ENCODE assay signal across 11 cellular contexts in genomic region chr17:57606111-57606875, GRCh38.
DNase-seq lines count a peak whose midpoint lies in the region; ATAC-seq and TF ChIP-seq lines count a peak whose summit lies in the region.
"Had no signal": no experiment of that assay in that cellular context is flagged by ENCODE, and none has a peak within 500 bp of the region (broad histone marks: within the 10 kb centered on the region; RNA-seq: fewer than 3 reads in every experiment).

No MANE protein-coding gene starts in this region.

- TF ChIP-seq CTCF in heart left ventricle (IDR thresholded peaks at IDR 0.05) (no peak), transverse colon (IDR thresholded peaks at IDR 0.05) (no peak)

- H3K4me1 ChIP-seq in heart left ventricle (peaks cover 3 to 52% (median 31%) of the 10 kb centered on the region in 12 donors), transverse colon (peaks cover 21 to 38% (median 32%) of the 10 kb centered on the region in 4 donors)

- peaks cover 67 to 91% (median 77%) of the 10 kb centered on the region in 3 donors for H3K4me1 Mint-ChIP-seq in T-cell

- H3K9me3 ChIP-seq in heart left ventricle (no peaks in the 10 kb centered on the region), transverse colon (no peaks in the 10 kb centered on the region)
- H3K9me3 ChIP-seq: MG63 had no signal

- H3K27me3 Mint-ChIP-seq in T-cell: no peaks in the 10 kb centered on the region

- TF ChIP-seq POLR2A in heart left ventricle (IDR thresholded peaks at IDR 0.05): no peak
- TF ChIP-seq POLR2A in transverse colon (IDR thresholded peaks at IDR 0.05): no peak

- H3K4me3 ChIP-seq in heart left ventricle: no peak overlapping the region
- no peak overlapping the region for H3K4me3 ChIP-seq in transverse colon
- H3K4me3 ChIP-seq: MG63, SK-N-MC had no signal

- intact Hi-C loops in heart left ventricle (cut with DNase I): loop anchor here in 2 of 10 donors (5.0 to 10.0 kb wide), 3 partner anchors 56 to 509 kb away; partner anchors contain the start of gene SRSF1 (in 1 of the 2)
- intact Hi-C loops in cardiac septum (cut with DNase I): loop anchor here (10.0 kb wide), 1 partner anchor 351 kb away; the partner anchor contains the start of gene MSI2
- intact Hi-C loops in left colon (cut with DNase I, micrococcal nuclease): no loop called here
- intact Hi-C loops in transverse colon (cut with DNase I; ENCODE audit: low total_unique reads): no loop called here

- H3K27ac ChIP-seq in heart left ventricle (peak overlapping the region; percentile 66 to 95 (median 88)), transverse colon (peak overlapping the region; percentile 46 to 68 (median 60))
- H3K27ac ChIP-seq: SK-N-MC had no signal

- no peaks in the 10 kb centered on the region for H3K36me3 ChIP-seq in heart left ventricle
- H3K36me3 ChIP-seq in transverse colon: no peaks in the 10 kb centered on the region
- H3K36me3 ChIP-seq: MG63 had no signal

- H3K27me3 ChIP-seq in heart left ventricle: no peaks in the 10 kb centered on the region
- H3K27me3 ChIP-seq in transverse colon: no peaks in the 10 kb centered on the region
- H3K27me3 ChIP-seq: MG63 had no signal

- in situ Hi-C loops in transverse colon (cut with MboI; ENCODE audit: low pct_ligation_motif_present in 1 of 4, low pct_unique_long_range_greater_than_20kb in 1 of 4, low sequenced_read_pairs in 3 of 4): no loop called here

- ATAC-seq in heart left ventricle: no peak
- no peak for ATAC-seq in T-cell (replicated peaks in 1 of 4)
- ATAC-seq in left colon: peak; percentile 34
- ATAC-seq in HG03196 (IDR thresholded peaks at IDR 0.05; ENCODE audit: unreplicated experiment): no peak

- WGBS in heart left ventricle, 4 donors: 79 to 84% (median 80%) methylated on average over 6 of the region's 6 CpGs
- WGBS in transverse colon (ENCODE audit: low coverage in 1 of 2), 2 donors: 28 to 78% methylated on average over 2 to 6 of the region's 6 CpGs

- DNase-seq in heart left ventricle (no peak), cardiac septum (ENCODE audit: low spot score) (no peak), T-cell (peak in 1 of 34 experiments; percentile 14), left colon (peak in 1 of 2 donors; percentile 2), transverse colon (no peak), RKO (ENCODE audit: low spot score) (no peak), cerebellar cortex (ENCODE audit: low spot score) (no peak)
- DNase-seq: mesendoderm, MG63 had no signal

- no peaks in the 10 kb centered on the region for H3K36me3 Mint-ChIP-seq in T-cell

- peak overlapping the region in 2 of 3 donors; percentile 5 to 67 for H3K4me3 Mint-ChIP-seq in T-cell

- TF ChIP-seq EP300 in transverse colon (IDR thresholded peaks at IDR 0.05; ENCODE audit: low read depth): no peak

- CTCF ChIA-PET in T-cell (lab: Charles Lee): interaction anchor here (0.6 to 1.9 kb wide), 2 partner anchors 66 to 254 kb away, joined by 5 to 6 read pairs; no protein-coding TSS in a partner anchor

- POLR2A ChIA-PET in T-cell (lab: Charles Lee): no interaction called here

- no peaks in the 10 kb centered on the region for H3K9me3 Mint-ChIP-seq in T-cell

- H3K27ac Mint-ChIP-seq in T-cell: peak overlapping the region; percentile 98 to 99
